8 cellular contexts compared by ENCODE assay signal in genomic region chr2:74606927-74607326, GRCh38. TPM values are rescaled to one million over a fixed set of nuclear protein-coding genes. Genes with fewer than 3 reads are reported as not detected.
"Had no signal": no experiment of that assay in that cellular context is flagged by ENCODE, and none has a peak within 500 bp of the region (broad histone marks: within the 10 kb centered on the region; RNA-seq: fewer than 3 reads in every experiment).

No MANE protein-coding gene starts in this region.

- H3K4me3 ChIP-seq: GM12878 had no signal

- DNase-seq: GDM1, GF-D8 had no signal

- ATAC-seq: GM12878 had no signal

- FAIRE-seq: GM12878, GM12891, GM12892, GM18507, GM19239 had no signal

RNA-seq across cellular contexts. Expression of gene M1AP, which starts 41.2 kb away (rescaled TPM):
- total RNA-seq: G401 had no signal
